8 cellular contexts compared by ENCODE assay signal in genomic region chr19:639251-640155, GRCh38.
DNase-seq lines count a peak whose midpoint lies in the region; ATAC-seq and TF ChIP-seq lines count a peak whose summit lies in the region.

Gene FGF22, plus strand, starts transcription at chr19:639879. Its CDS starts 47 bp downstream, at chr19:639926.

- TF ChIP-seq CTCF in choroid plexus epithelial cell (conservative IDR thresholded peaks at IDR 0.05; ENCODE audit: low read depth, low read length): no peak

- peak within 1 kb of the TSS; percentile 55 for H3K4me3 ChIP-seq in choroid plexus epithelial cell (ENCODE audit: low read depth, low read length)

- peak; percentile 63 for DNase-seq in ELF-1 (ENCODE audit: low read depth, low spot score)
- DNase-seq in NCI-H2196 treated with DMSO at 0.1 percent for 48 hours (lab: John Stamatoyannopoulos, UW; ENCODE audit: unreplicated experiment): peak; percentile 73
- peak; percentile 97 to 98 for DNase-seq in activated CD4-positive, alpha-beta T cell treated with anti-CD3 and anti-CD28 coated beads for 4 hours
- peak; percentile 88 for DNase-seq in choroid plexus epithelial cell (ENCODE audit: low read depth)
- peak; percentile 86 for DNase-seq in kidney tubule cell (ENCODE audit: low spot score)
- peak; percentile 97 for DNase-seq in stimulated activated CD4-positive, alpha-beta T cell treated with anti-CD3 and anti-CD28 coated beads, Interleukin-15, amount 100 ng/mL, for 24 hours

- ATAC-seq in HG02798 (IDR thresholded peaks at IDR 0.05; ENCODE audit: poor library complexity, unreplicated experiment): peak; percentile 75
- no peak for ATAC-seq in GM19452 (IDR thresholded peaks at IDR 0.05; ENCODE audit: unreplicated experiment)
